Comparison of ENCODE assay signal across 25 cellular contexts in the genomic region with DNA sequence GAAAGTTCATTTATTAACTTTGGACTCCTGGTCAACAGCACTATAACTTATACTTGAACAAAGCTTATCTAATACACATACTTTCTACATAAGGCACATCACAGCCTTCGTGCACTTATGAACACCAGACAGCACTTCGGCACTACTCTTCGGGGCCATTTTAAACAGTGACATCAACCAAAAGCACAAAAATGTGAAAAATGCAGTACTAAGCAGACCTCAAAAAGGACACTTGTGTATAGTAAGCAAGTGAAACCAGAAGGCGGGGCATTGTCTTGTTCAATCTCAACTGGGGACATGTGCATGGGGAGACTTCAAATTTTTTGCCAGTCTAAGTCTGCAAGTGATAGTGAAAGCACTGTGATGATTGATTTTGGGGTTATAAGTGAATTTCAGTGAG.
"Had no signal": no experiment of that assay in that cellular context is flagged by ENCODE, and none has a peak within 500 bp of the region (broad histone marks: within the 10 kb centered on the region; RNA-seq: fewer than 3 reads in every experiment).

No MANE protein-coding gene starts in this region.

- H2AFZ ChIP-seq: parathyroid adenoma had no signal

- H3K4me1 Mint-ChIP-seq: activated T-helper 17 cell treated with anti-CD3 and anti-CD28 coated beads, Interleukin-2, amount 50 U/mL, for 72 hours; memory B cell; naive thymus-derived CD8-positive, alpha-beta T cell had no signal

- DNase-seq: activated CD4-positive, alpha-beta memory T cell treated with anti-CD3 and anti-CD28 coated beads for 36 hours; activated CD4-positive, alpha-beta T cell treated with anti-CD3 and anti-CD28 coated beads for 48 hours; activated CD8-positive, alpha-beta memory T cell treated with anti-CD3 and anti-CD28 coated beads, Interleukin-2, amount 50 U/mL, for 48 hours; activated gamma-delta T cell treated with Interleukin-2 at 50 U/mL for 16 hours; activated naive CD4-positive, alpha-beta T cell treated with anti-CD3 and anti-CD28 coated beads, Interleukin-2, amount 50 U/mL, for 16 hours; activated T-cell treated with anti-CD3 and anti-CD28 coated beads, Interleukin-2, amount 50 U/mL, for 24 hours; amniotic stem cell; caudate nucleus; cortex of kidney; effector memory CD8-positive, alpha-beta T cell; erythroblast; hippocampal formation; left cardiac atrium; naive thymus-derived CD8-positive, alpha-beta T cell; nucleus accumbens; right cardiac atrium; spleen; stimulated activated naive CD4-positive, alpha-beta T cell treated with Interleukin-2 at 50 U/mL for 16 hours; transverse colon; WERI-Rb-1 had no signal

- H3K9ac ChIP-seq: parathyroid adenoma had no signal

- H3K9me3 Mint-ChIP-seq: activated CD4-positive, alpha-beta memory T cell treated with anti-CD3 and anti-CD28 coated beads for 36 hours; activated T-cell treated with anti-CD3 and anti-CD28 coated beads, Interleukin-2, amount 50 U/mL, for 24 hours; activated T-helper 17 cell treated with anti-CD3 and anti-CD28 coated beads, Interleukin-2, amount 50 U/mL, for 72 hours; effector memory CD8-positive, alpha-beta T cell; memory B cell; neural crest cell had no signal

- H3K36me3 Mint-ChIP-seq: activated CD4-positive, alpha-beta memory T cell treated with anti-CD3 and anti-CD28 coated beads for 36 hours; memory B cell; naive thymus-derived CD8-positive, alpha-beta T cell had no signal

- H3K79me2 ChIP-seq: parathyroid adenoma had no signal

- H3K36me3 ChIP-seq: gastroesophageal sphincter, spleen, transverse colon, WERI-Rb-1 had no signal

- H3K27me3 Mint-ChIP-seq: activated CD4-positive, alpha-beta memory T cell treated with anti-CD3 and anti-CD28 coated beads for 36 hours; activated T-cell treated with anti-CD3 and anti-CD28 coated beads, Interleukin-2, amount 50 U/mL, for 24 hours; effector memory CD8-positive, alpha-beta T cell had no signal

- H3K4me3 Mint-ChIP-seq: activated CD4-positive, alpha-beta memory T cell treated with anti-CD3 and anti-CD28 coated beads for 36 hours; activated T-cell treated with anti-CD3 and anti-CD28 coated beads, Interleukin-2, amount 50 U/mL, for 24 hours; activated T-helper 17 cell treated with anti-CD3 and anti-CD28 coated beads, Interleukin-2, amount 50 U/mL, for 72 hours; effector memory CD8-positive, alpha-beta T cell; memory B cell; naive thymus-derived CD8-positive, alpha-beta T cell; neural crest cell had no signal

- H3K4me3 ChIP-seq: gastroesophageal sphincter, spleen, transverse colon had no signal

- H3K27ac ChIP-seq: gastroesophageal sphincter, parathyroid adenoma, spleen, transverse colon, WERI-Rb-1 had no signal

- H3K27ac Mint-ChIP-seq: activated CD4-positive, alpha-beta memory T cell treated with anti-CD3 and anti-CD28 coated beads for 36 hours; activated T-cell treated with anti-CD3 and anti-CD28 coated beads, Interleukin-2, amount 50 U/mL, for 24 hours; activated T-helper 17 cell treated with anti-CD3 and anti-CD28 coated beads, Interleukin-2, amount 50 U/mL, for 72 hours; effector memory CD8-positive, alpha-beta T cell; memory B cell; naive thymus-derived CD8-positive, alpha-beta T cell had no signal

- H3K4me1 ChIP-seq: gastroesophageal sphincter, parathyroid adenoma, spleen, transverse colon had no signal

- H3K9me3 ChIP-seq: gastroesophageal sphincter, spleen, transverse colon had no signal

- H3K27me3 ChIP-seq: gastroesophageal sphincter, spleen, transverse colon had no signal
